In genomic region chr1:150213170-150214098, GRCh38 we compare ENCODE assay signal across 8 cellular contexts. TPM values are rescaled to one million over a fixed set of nuclear protein-coding genes. Genes with fewer than 3 reads are reported as not detected.
A peak's percentile ranks its signal among the peaks of the same experiment; 100 is the strongest.
DNase-seq lines count a peak whose midpoint lies in the region.

No MANE protein-coding gene starts in this region.

- in situ Hi-C loops in G401 (cut with HindIII; ENCODE audit: low sequenced_read_pairs), result no loop called here

- peak; percentile 97 for DNase-seq in G401 (ENCODE audit: low spot score)
- peak; percentile 92 for DNase-seq in HCEC 1CT
- DNase-seq in NCI-H1092 (lab: John Stamatoyannopoulos, UW), result peak; percentile 95
- DNase-seq in T-helper 22 cell (ENCODE audit: low read depth), result peak; percentile 78
- peak; percentile 96 for DNase-seq in astrocyte of the hippocampus (ENCODE audit: low read depth, low spot score)
- DNase-seq in hippocampal formation (lab: John Stamatoyannopoulos, UW), result peak; percentile 93 to 94
- peak; percentile 94 for DNase-seq in retina
- no peak for DNase-seq in NCI-H510A treated with DMSO at 0.1 percent for 48 hours (lab: John Stamatoyannopoulos, UW)

RNA-seq across cellular contexts. Expression of gene ANP32E, which starts 22.5 kb away (rescaled TPM):
- 40.8 and 55.2 TPM in 2 replicates for total RNA-seq in G401 (2014; rRNA removed; shearing (Covaris generic))

RNA-seq across cellular contexts. Expression of gene CA14, which starts 44.1 kb away (rescaled TPM):
- total RNA-seq in G401 (2014; rRNA removed; shearing (Covaris generic)), result 20.7 and 42.6 TPM in 2 replicates

RNA-seq across cellular contexts. Expression of gene APH1A, which starts 55.4 kb away (rescaled TPM):
- total RNA-seq in G401 (2014; rRNA removed; shearing (Covaris generic)), result 162 and 193 TPM in 2 replicates

RNA-seq across cellular contexts. Expression of gene C1orf54, which starts 59.2 kb away (rescaled TPM):
- total RNA-seq in G401 (2014; rRNA removed; shearing (Covaris generic)), result 2.3 and 4.6 TPM in 2 replicates
